In genomic region chr16:68298907-68299515, GRCh38 we compare ENCODE assay signal across 8 cellular contexts. TPM values are rescaled to one million over a fixed set of nuclear protein-coding genes. Genes with fewer than 3 reads are reported as not detected.
DNase-seq lines count a peak whose midpoint lies in the region; ATAC-seq and TF ChIP-seq lines count a peak whose summit lies in the region.
"Had no signal": no experiment of that assay in that cellular context is flagged by ENCODE, and none has a peak within 500 bp of the region (broad histone marks: within the 10 kb centered on the region; RNA-seq: fewer than 3 reads in every experiment).

No MANE protein-coding gene starts in this region.

- H3K4me3 ChIP-seq in LNCaP clone FGC (ENCODE audit: low read depth, low read length) (no peak overlapping the region), suprapubic skin (no peak overlapping the region)

- no peak for TF ChIP-seq POLR2A in suprapubic skin (IDR thresholded peaks at IDR 0.05)

- no peaks in the 10 kb centered on the region for H4K20me1 ChIP-seq in H9 (ENCODE audit: control insufficient read depth, insufficient read depth, insufficient read length)

- no peak overlapping the region for H3K9ac ChIP-seq in H9 (ENCODE audit: extremely low read depth, insufficient read length, low read length)

- H2BK12ac ChIP-seq in H9 (ENCODE audit: insufficient read length, low read depth, low read length), result no peak overlapping the region

- intact Hi-C loops in left ventricle myocardium superior (cut with micrococcal nuclease), result no loop called here

- no peak overlapping the region for H2AK5ac ChIP-seq in H9 (ENCODE audit: insufficient read length, low read length)

- no peak overlapping the region for H3K4me2 ChIP-seq in H9 (ENCODE audit: insufficient read depth, insufficient read length, low read length)

- no peak overlapping the region for H3K18ac ChIP-seq in H9 (ENCODE audit: insufficient read length, low read depth, low read length)

- H3K14ac ChIP-seq in H9 (ENCODE audit: insufficient read depth, low read length), result no peak overlapping the region

- H3K79me1 ChIP-seq in H9 (ENCODE audit: insufficient read depth, low read depth, low read length, poor library complexity, severe bottlenecking), result no peaks in the 10 kb centered on the region

- DNase-seq in LNCaP clone FGC (ENCODE audit: low read depth) (peak; percentile 28), astrocyte of the hippocampus (ENCODE audit: low read depth, low spot score) (peak; percentile 87), left ventricle myocardium superior (peak; percentile 80), suprapubic skin (ENCODE audit: low spot score in 2 of 2) (peak in 1 of 2 donors; percentile 88), H9 (no peak), GM20000 (ENCODE audit: low spot score) (no peak), iPS-NIHi7 (ENCODE audit: extremely low spot score) (no peak)
- DNase-seq: NCI-H2171 had no signal

- no peak overlapping the region for H3K27ac Mint-ChIP-seq in H9

- H4K5ac ChIP-seq in H9 (ENCODE audit: insufficient read length, low read depth, low read length), result no peak overlapping the region

- no peaks in the 10 kb centered on the region for H3K23me2 ChIP-seq in H9 (ENCODE audit: insufficient read length, low read depth, low read length, poor library complexity, severe bottlenecking)

- no peak overlapping the region for H2BK20ac ChIP-seq in H9 (ENCODE audit: low read depth, low read length, poor library complexity, severe bottlenecking)

- H3K79me2 ChIP-seq in H9 (ENCODE audit: insufficient read depth, low read length), result no peaks in the 10 kb centered on the region

- 0 out of 4 replicates have a peak, but pooled peaks cover 0 to 2% of the 10 kb centered on the region in 2 experiments for H3K4me1 Mint-ChIP-seq in H9

- peaks cover 29 to 91% (median 59%) of the 10 kb centered on the region in 3 experiments; a peak in 6 of 7 replicates for H3K36me3 Mint-ChIP-seq in H9 (ENCODE audit: insufficient read depth in 1 of 3, low read depth in 3 of 3)

- no peak overlapping the region for H2AFZ ChIP-seq in H9 (ENCODE audit: low read length)

- no peak overlapping the region for H3K23ac ChIP-seq in H9 (ENCODE audit: insufficient read length, low read depth, low read length)

- no peak for TF ChIP-seq CTCF in LNCaP clone FGC (IDR thresholded peaks at IDR 0.05; ENCODE audit: control insufficient read depth, extremely low read depth, insufficient read depth)
- TF ChIP-seq CTCF in suprapubic skin (IDR thresholded peaks at IDR 0.05), result no peak
- no peak for TF ChIP-seq CTCF in H9 (conservative IDR thresholded peaks at IDR 0.05)
- no peak for TF ChIP-seq CTCF in GM20000 (IDR thresholded peaks at IDR 0.05; ENCODE audit: extremely low read depth, missing control alignments)

- no peak overlapping the region for H3K4me3 Mint-ChIP-seq in H9

- H4K91ac ChIP-seq in H9 (ENCODE audit: insufficient read length, low read depth, low read length), result no peak overlapping the region

- H3K9me3 ChIP-seq in suprapubic skin, result no peaks in the 10 kb centered on the region
- no peaks in the 10 kb centered on the region for H3K9me3 ChIP-seq in H9 (ENCODE audit: control insufficient read depth, low read depth, low read length)

- no peak overlapping the region for H3K56ac ChIP-seq in H9 (ENCODE audit: insufficient read length, low read depth, low read length)

- H3K4ac ChIP-seq in H9 (ENCODE audit: low read depth, low read length), result no peak overlapping the region

- no peak overlapping the region for H2BK5ac ChIP-seq in H9 (ENCODE audit: insufficient read length, low read length)

- no peak overlapping the region for H2BK120ac ChIP-seq in H9 (ENCODE audit: low read depth, low read length, poor library complexity, severe bottlenecking)

- no peaks in the 10 kb centered on the region for H3K27me3 ChIP-seq in suprapubic skin
- no peaks in the 10 kb centered on the region for H3K27me3 ChIP-seq in H9 (ENCODE audit: insufficient read depth, low read length)

- H3K36me3 ChIP-seq in suprapubic skin, result peaks cover 64% of the 10 kb centered on the region

- no peak overlapping the region for H4K8ac ChIP-seq in H9 (replicated peaks; ENCODE audit: insufficient read length, low read depth, low read length)

- no peak overlapping the region for H2BK15ac ChIP-seq in H9 (ENCODE audit: low read depth, low read length)

- H3T11ph ChIP-seq in H9 (ENCODE audit: low read length), result no peak overlapping the region

- no peak for TF ChIP-seq EP300 in suprapubic skin (IDR thresholded peaks at IDR 0.05)

- no peaks in the 10 kb centered on the region for H3K9me3 Mint-ChIP-seq in H9

- ATAC-seq in left ventricle myocardium superior, result peak; percentile 65

- H3K4me1 ChIP-seq in suprapubic skin, result peaks cover 32% of the 10 kb centered on the region
- H3K4me1 ChIP-seq in H9 (ENCODE audit: insufficient read depth, low read length), result no peaks in the 10 kb centered on the region

- WGBS in suprapubic skin, result 32% methylated on average over 1 of the region's 5 CpGs
- no CpG with 5 or more reads among the region's 5 CpGs for WGBS in H9 (ENCODE audit: extremely low coverage, insufficient read length, low lambda C conversion rate)

- H3K27me3 Mint-ChIP-seq in H9 (ENCODE audit: low read depth), result no peaks in the 10 kb centered on the region; the same call in 1 of the 2 replicates

- peak overlapping the region; percentile 46 for H3K27ac ChIP-seq in suprapubic skin
- no peak overlapping the region for H3K27ac ChIP-seq in H9 (ENCODE audit: insufficient read length, low read depth, low read length)

RNA-seq across cellular contexts. Expression of gene SLC7A6OS, which starts 11.7 kb away (rescaled TPM):
- 14.2 TPM for total RNA-seq in left ventricle myocardium superior
- 10 to 100 TPM in 2 of 4 donors, 1 to 10 TPM in 2; 8.8 to 18.1 (median 10.1) TPM for total RNA-seq in suprapubic skin
- total RNA-seq in H9 (2021), result 21.1 and 24.5 TPM in 2 replicates

RNA-seq across cellular contexts. Expression of gene PRMT7, which starts 11.8 kb away (rescaled TPM):
- 30.9 TPM for total RNA-seq in left ventricle myocardium superior
- 100 to 1,000 TPM in 1 of 4 donors, 10 to 100 TPM in 3; 38.8 to 101 (median 69.9) TPM for total RNA-seq in suprapubic skin
- total RNA-seq in H9 (2021), result 56.6 and 57.8 TPM in 2 replicates

RNA-seq across cellular contexts. Expression of gene SLC7A6, which starts 34.7 kb away (rescaled TPM):
- total RNA-seq in left ventricle myocardium superior (38.2 TPM), suprapubic skin (100 to 1,000 TPM in 1 of 4 donors, 10 to 100 TPM in 3; 31.5 to 167 (median 49.0) TPM), H9 (2021) (20.1 and 21.1 TPM in 2 replicates)

RNA-seq across cellular contexts. Expression of gene PLA2G15, which starts 53.8 kb away (rescaled TPM):
- total RNA-seq in left ventricle myocardium superior, result 33.8 TPM
- 10 to 100 TPM; 11.2 to 26.6 (median 23.6) TPM for total RNA-seq in suprapubic skin
- total RNA-seq in H9 (2021), result 11.0 TPM in 2 replicates

Comparison
In these comparisons a context has a peak if more than half of its experiments do, and no peak if none do; other contexts are left out.
1. DNase-seq: peak in LNCaP clone FGC (single experiment), astrocyte of the hippocampus (single experiment) and left ventricle myocardium superior (single experiment); none in H9 (single experiment), GM20000 (single experiment) and iPS-NIHi7 (single experiment).